In the genomic region with DNA sequence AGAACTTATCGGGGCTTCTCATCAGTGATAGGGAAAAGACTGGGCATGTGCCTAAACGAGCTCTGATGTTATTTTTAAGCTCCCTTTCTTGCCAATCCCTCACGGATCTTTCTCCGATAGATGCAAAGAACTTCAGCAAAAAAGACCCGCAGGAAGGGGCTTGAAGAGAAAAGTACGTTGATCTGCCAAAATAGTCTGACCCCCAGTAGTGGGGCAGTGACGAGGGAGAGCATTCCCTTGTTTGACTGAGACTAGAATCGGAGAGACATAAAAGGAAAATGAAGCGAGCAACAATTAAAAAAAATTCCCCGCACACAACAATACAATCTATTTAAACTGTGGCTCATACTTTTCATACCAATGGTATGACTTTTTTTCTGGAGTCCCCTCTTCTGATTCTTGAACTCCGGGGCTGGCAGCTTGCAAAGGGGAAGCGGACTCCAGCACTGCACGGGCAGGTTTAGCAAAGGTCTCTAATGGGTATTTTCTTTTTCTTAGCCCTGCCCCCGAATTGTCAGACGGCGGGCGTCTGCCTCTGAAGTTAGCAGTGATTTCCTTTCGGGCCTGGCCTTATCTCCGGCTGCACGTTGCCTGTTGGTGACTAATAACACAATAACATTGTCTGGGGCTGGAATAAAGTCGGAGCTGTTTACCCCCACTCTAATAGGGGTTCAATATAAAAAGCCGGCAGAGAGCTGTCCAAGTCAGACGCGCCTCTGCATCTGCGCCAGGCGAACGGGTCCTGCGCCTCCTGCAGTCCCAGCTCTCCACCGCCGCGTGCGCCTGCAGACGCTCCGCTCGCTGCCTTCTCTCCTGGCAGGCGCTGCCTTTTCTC, we compare ENCODE assay signal across 8 cellular contexts. TPM values are rescaled to one million over a fixed set of nuclear protein-coding genes. Genes with fewer than 3 reads are reported as not detected.
DNase-seq lines count a peak whose midpoint lies in the region; ATAC-seq, FAIRE-seq and TF ChIP-seq lines count a peak whose summit lies in the region.

A gene (plus strand): TSS at position 707 of the 835 bp plus-strand sequence. CDS start 269 bp downstream, outside the sequence.

- no peak within 1 kb of the TSS for H3K9ac ChIP-seq in neural cell (ENCODE audit: low read length)

- H3K4me2 ChIP-seq in neural cell (ENCODE audit: low read length), result peak within 1 kb of the TSS; percentile 20

- peaks cover 12% of the 10 kb centered on the region for H3K4me1 ChIP-seq in CD4-positive, alpha-beta memory T cell (ENCODE audit: insufficient read depth, low read length)
- peaks cover 30% of the 10 kb centered on the region for H3K4me1 ChIP-seq in foreskin keratinocyte
- peaks cover 66% of the 10 kb centered on the region for H3K4me1 ChIP-seq in suprapubic skin

- TF ChIP-seq EP300 in neural cell (conservative IDR thresholded peaks at IDR 0.05; ENCODE audit: poor library complexity, severe bottlenecking) (no peak), suprapubic skin (IDR thresholded peaks at IDR 0.05) (no peak)

- H3K79me2 ChIP-seq in neural cell (replicated peaks; ENCODE audit: insufficient read depth, low read length), result no peaks in the 10 kb centered on the region

- ATAC-seq in HG03432 (IDR thresholded peaks at IDR 0.05; ENCODE audit: unreplicated experiment), result peak; percentile 84
- ATAC-seq in foreskin keratinocyte, result peak; percentile 68

- no peak for TF ChIP-seq POLR2A in suprapubic skin (IDR thresholded peaks at IDR 0.05)

- H2AFZ ChIP-seq in neural cell (ENCODE audit: low read depth, low read length), result no peak within 1 kb of the TSS

- no peaks in the 10 kb centered on the region for H3K9me2 ChIP-seq in neural cell (ENCODE audit: insufficient read depth, low read length)

- peak; percentile 60 for TF ChIP-seq RAD21 in neural cell (conservative IDR thresholded peaks at IDR 0.05)

- H3K27ac ChIP-seq in CD4-positive, alpha-beta memory T cell (ENCODE audit: low read depth, low read length), result no peak within 1 kb of the TSS
- peak within 1 kb of the TSS; percentile 82 for H3K27ac ChIP-seq in foreskin keratinocyte
- H3K27ac ChIP-seq in neural cell (ENCODE audit: low read length), result no peak within 1 kb of the TSS
- peak within 1 kb of the TSS; percentile 84 for H3K27ac ChIP-seq in suprapubic skin

- no peaks in the 10 kb centered on the region for H3K36me3 ChIP-seq in CD4-positive, alpha-beta memory T cell (ENCODE audit: insufficient read depth, low read length)
- no peaks in the 10 kb centered on the region for H3K36me3 ChIP-seq in neural cell (ENCODE audit: insufficient read depth, low read length)
- no peaks in the 10 kb centered on the region for H3K36me3 ChIP-seq in suprapubic skin

- POLR2A ChIA-PET in CD4-positive, alpha-beta memory T cell (lab: Charles Lee; ENCODE audit: partially characterized antibody), result interaction anchor here (1.6 kb wide), 1 partner anchor 13 kb away, joined by 3 read pairs; no protein-coding TSS in a partner anchor

- H3K27me3 ChIP-seq in CD4-positive, alpha-beta memory T cell (ENCODE audit: insufficient read depth, low read length), result peaks cover 15% of the 10 kb centered on the region
- no peaks in the 10 kb centered on the region for H3K27me3 ChIP-seq in foreskin keratinocyte
- H3K27me3 ChIP-seq in neural cell (ENCODE audit: insufficient read depth, low read depth, low read length), result peaks cover 41% of the 10 kb centered on the region
- H3K27me3 ChIP-seq in suprapubic skin, result no peaks in the 10 kb centered on the region

- no peaks in the 10 kb centered on the region for H3K9me3 Mint-ChIP-seq in CD4-positive, alpha-beta memory T cell
- no peaks in the 10 kb centered on the region for H3K9me3 Mint-ChIP-seq in activated T-helper 2 cell treated with anti-CD3 and anti-CD28 coated beads, Interferon-gamma antibody, Interleukin-2, Interleukin-4, amounts not matched to agents 10 μg/mL and 5 μg/mL and 100 μg/mL, durations not matched to agents 14 hours and 24 hours and 36 hours

- no peaks in the 10 kb centered on the region for H4K20me1 ChIP-seq in neural cell (ENCODE audit: insufficient read depth)

- TF ChIP-seq CTCF in foreskin keratinocyte (conservative IDR thresholded peaks at IDR 0.05) (peak; percentile 58), neural cell (IDR thresholded peaks at IDR 0.05; ENCODE audit: poor library complexity, severe bottlenecking) (peak; percentile 68), suprapubic skin (IDR thresholded peaks at IDR 0.05) (peak in 1 of 2 donors; percentile 49)

- no peaks in the 10 kb centered on the region for H3K36me3 Mint-ChIP-seq in CD4-positive, alpha-beta memory T cell
- H3K36me3 Mint-ChIP-seq in activated T-helper 2 cell treated with anti-CD3 and anti-CD28 coated beads, Interferon-gamma antibody, Interleukin-2, Interleukin-4, amounts not matched to agents 10 μg/mL and 5 μg/mL and 100 μg/mL, durations not matched to agents 14 hours and 24 hours and 36 hours (ENCODE audit: low read depth), result no peaks in the 10 kb centered on the region

- peaks cover 13 to 18% (median 15%) of the 10 kb centered on the region in 4 donors for H3K4me1 Mint-ChIP-seq in CD4-positive, alpha-beta memory T cell
- H3K4me1 Mint-ChIP-seq in activated T-helper 2 cell treated with anti-CD3 and anti-CD28 coated beads, Interferon-gamma antibody, Interleukin-2, Interleukin-4, amounts not matched to agents 10 μg/mL and 5 μg/mL and 100 μg/mL, durations not matched to agents 14 hours and 24 hours and 36 hours (ENCODE audit: low read depth), result peaks cover 21% of the 10 kb centered on the region

- H3K4me3 Mint-ChIP-seq in CD4-positive, alpha-beta memory T cell, result peak within 1 kb of the TSS; percentile 85 to 93 (median 90)
- peak within 1 kb of the TSS; percentile 79 for H3K4me3 Mint-ChIP-seq in activated T-helper 2 cell treated with anti-CD3 and anti-CD28 coated beads, Interferon-gamma antibody, Interleukin-2, Interleukin-4, amounts not matched to agents 10 μg/mL and 5 μg/mL and 100 μg/mL, durations not matched to agents 14 hours and 24 hours and 36 hours (ENCODE audit: low read depth)

- H3K4me3 ChIP-seq in CD4-positive, alpha-beta memory T cell (ENCODE audit: low read length in 2 of 2), result peak within 1 kb of the TSS; percentile 36 to 38
- H3K4me3 ChIP-seq in neural cell (ENCODE audit: low read length) (peak within 1 kb of the TSS; percentile 57), suprapubic skin (peak within 1 kb of the TSS; percentile 55)

- WGBS in suprapubic skin, result under 1% methylated on average over 36 of the region's 36 CpGs

- FAIRE-seq in GM19239 (lab: Jason Lieb, UNC), result peak; percentile 28

- no peaks in the 10 kb centered on the region for H3K9me3 ChIP-seq in CD4-positive, alpha-beta memory T cell (ENCODE audit: control insufficient read depth in 1 of 2, low read length in 2 of 2)
- H3K9me3 ChIP-seq in neural cell (ENCODE audit: low read length), result no peaks in the 10 kb centered on the region
- no peaks in the 10 kb centered on the region for H3K9me3 ChIP-seq in suprapubic skin

- peak within 1 kb of the TSS in 1 of 7 donors; percentile 7 for H3K27ac Mint-ChIP-seq in CD4-positive, alpha-beta memory T cell
- H3K27ac Mint-ChIP-seq in activated T-helper 2 cell treated with anti-CD3 and anti-CD28 coated beads, Interferon-gamma antibody, Interleukin-2, Interleukin-4, amounts not matched to agents 10 μg/mL and 5 μg/mL and 100 μg/mL, durations not matched to agents 14 hours and 24 hours and 36 hours, result no peak within 1 kb of the TSS

- no peaks in the 10 kb centered on the region for H3F3A ChIP-seq in neural cell (ENCODE audit: insufficient read depth, low read length, poor library complexity, severe bottlenecking)

- peak in 4 of 5 donors; percentile 10 to 33 (median 26) for DNase-seq in CD4-positive, alpha-beta memory T cell
- DNase-seq in GM19239 (ENCODE audit: insufficient read length, low spot score) (peak; percentile 38), OCI-M1 (lab: John Stamatoyannopoulos, UW) (peak; percentile 79), foreskin keratinocyte (peak; percentile 90 to 93), suprapubic skin (ENCODE audit: low spot score in 2 of 2) (peak; percentile 84 to 85)
- DNase-seq in activated T-helper 2 cell treated with anti-CD3 and anti-CD28 coated beads, Interferon-gamma antibody, Interleukin-2, Interleukin-4, amounts not matched to agents 10 μg/mL and 5 μg/mL and 100 μg/mL, durations not matched to agents 14 hours and 24 hours and 36 hours (ENCODE audit: low spot score), result peak; percentile 33

- intact Hi-C loops in CD4-positive, alpha-beta memory T cell (cut with micrococcal nuclease), result loop anchor here (1.0 to 5.0 kb wide), 3 partner anchors 138 to 635 kb away; no protein-coding TSS in a partner anchor
- intact Hi-C loops in activated T-helper 2 cell treated with anti-CD3 and anti-CD28 coated beads, Interferon-gamma antibody, Interleukin-2, Interleukin-4, amounts not matched to agents 10 μg/mL and 5 μg/mL and 100 μg/mL, durations not matched to agents 14 hours and 24 hours and 36 hours (cut with micrococcal nuclease), result loop anchor here (1.0 to 5.0 kb wide), 5 partner anchors 48 to 705 kb away; no protein-coding TSS in a partner anchor

- peaks cover 29 to 32% of the 10 kb centered on the region in 2 donors for H3K27me3 Mint-ChIP-seq in CD4-positive, alpha-beta memory T cell
- H3K27me3 Mint-ChIP-seq in activated T-helper 2 cell treated with anti-CD3 and anti-CD28 coated beads, Interferon-gamma antibody, Interleukin-2, Interleukin-4, amounts not matched to agents 10 μg/mL and 5 μg/mL and 100 μg/mL, durations not matched to agents 14 hours and 24 hours and 36 hours (ENCODE audit: low read depth), result peaks cover 56% of the 10 kb centered on the region

- CTCF ChIA-PET in CD4-positive, alpha-beta memory T cell (lab: Charles Lee; ENCODE audit: partially characterized antibody), result interaction anchor here (0.5 to 3.5 kb wide), 12 partner anchors 9 to 703 kb away, joined by 3 to 39 read pairs (median 5); no protein-coding TSS in a partner anchor

TF ChIP-seq in neural cell, 6 proteins besides CTCF, POLR2A, EP300 and RAD21:
- TF ChIP-seq SMC3 (conservative IDR thresholded peaks at IDR 0.05; ENCODE audit: poor library complexity) (peak; percentile 65), TAF1 (IDR thresholded peaks at IDR 0.05; ENCODE audit: low read depth) (no peak), MXI1 (conservative IDR thresholded peaks at IDR 0.05; ENCODE audit: poor library complexity, severe bottlenecking) (no peak), POLR2AphosphoS5 (IDR thresholded peaks at IDR 0.05) (peak; percentile 21), EZH2 (IDR thresholded peaks at IDR 0.05; ENCODE audit: borderline replicate concordance, insufficient read depth, low read length, poor library complexity, severe bottlenecking) (no peak)

RNA-seq across cellular contexts. Expression of the gene that starts here (rescaled TPM):
- under 1 TPM; 0.15 to 0.28 TPM for total RNA-seq in CD4-positive, alpha-beta memory T cell
- polyA plus RNA-seq in CD4-positive, alpha-beta memory T cell, result not detected
- total RNA-seq in activated T-helper 2 cell treated with anti-CD3 and anti-CD28 coated beads, Interferon-gamma antibody, Interleukin-2, Interleukin-4, amounts not matched to agents 10 μg/mL and 5 μg/mL and 100 μg/mL, durations not matched to agents 14 hours and 24 hours and 36 hours, result 0.09 TPM in 2 replicates
- total RNA-seq in foreskin keratinocyte (26.5 and 39.6 TPM in 2 replicates), suprapubic skin (10 to 100 TPM; 18.7 to 23.3 (median 20.7) TPM)
- polyA plus RNA-seq in foreskin keratinocyte (16.2 and 27.5 TPM in 2 replicates), neural cell (2.2 and 2.7 TPM in 2 replicates)
- 0.69 TPM in 1 of 2 replicates, not detected in the other for polyA minus RNA-seq in neural cell

Comparison
In these comparisons a context has a peak if more than half of its experiments do, and no peak if none do; other contexts are left out.
1. RNA of the gene that starts here (total RNA-seq): 26.5 to 39.6 TPM in foreskin keratinocyte and 18.7 to 23.3 TPM in suprapubic skin; 0.15 to 0.28 TPM in CD4-positive, alpha-beta memory T cell and 0.09 TPM in activated T-helper 2 cell treated with anti-CD3 and anti-CD28 coated beads, Interferon-gamma antibody, Interleukin-2, Interleukin-4, amounts not matched to agents 10 μg/mL and 5 μg/mL and 100 μg/mL, durations not matched to agents 14 hours and 24 hours and 36 hours; every median in the first group is over 10 times any median in the second.
2. Peak in DNase-seq and H3K4me3 ChIP-seq in CD4-positive, alpha-beta memory T cell; RNA of the gene not detected or under 1 TPM.
3. Peak in DNase-seq in activated T-helper 2 cell treated with anti-CD3 and anti-CD28 coated beads, Interferon-gamma antibody, Interleukin-2, Interleukin-4, amounts not matched to agents 10 μg/mL and 5 μg/mL and 100 μg/mL, durations not matched to agents 14 hours and 24 hours and 36 hours; RNA of the gene not detected or under 1 TPM.
4. DNase-seq: peak in every context shown above with its lines; median percentile 92 in foreskin keratinocyte; 84 in suprapubic skin; 79 in OCI-M1; 38 in GM19239; 33 in activated T-helper 2 cell treated with anti-CD3 and anti-CD28 coated beads, Interferon-gamma antibody, Interleukin-2, Interleukin-4, amounts not matched to agents 10 μg/mL and 5 μg/mL and 100 μg/mL, durations not matched to agents 14 hours and 24 hours and 36 hours; 26 in CD4-positive, alpha-beta memory T cell.
5. H3K27ac ChIP-seq: peak in foreskin keratinocyte (single experiment) and suprapubic skin (single experiment); none in CD4-positive, alpha-beta memory T cell (single experiment) and neural cell (single experiment).
6. Peak in every context shown above with its lines, with median percentiles within 50 percentile points of each other: H3K4me3 ChIP-seq.